ENCODE assay signal across 10 cellular contexts in the genomic region with DNA sequence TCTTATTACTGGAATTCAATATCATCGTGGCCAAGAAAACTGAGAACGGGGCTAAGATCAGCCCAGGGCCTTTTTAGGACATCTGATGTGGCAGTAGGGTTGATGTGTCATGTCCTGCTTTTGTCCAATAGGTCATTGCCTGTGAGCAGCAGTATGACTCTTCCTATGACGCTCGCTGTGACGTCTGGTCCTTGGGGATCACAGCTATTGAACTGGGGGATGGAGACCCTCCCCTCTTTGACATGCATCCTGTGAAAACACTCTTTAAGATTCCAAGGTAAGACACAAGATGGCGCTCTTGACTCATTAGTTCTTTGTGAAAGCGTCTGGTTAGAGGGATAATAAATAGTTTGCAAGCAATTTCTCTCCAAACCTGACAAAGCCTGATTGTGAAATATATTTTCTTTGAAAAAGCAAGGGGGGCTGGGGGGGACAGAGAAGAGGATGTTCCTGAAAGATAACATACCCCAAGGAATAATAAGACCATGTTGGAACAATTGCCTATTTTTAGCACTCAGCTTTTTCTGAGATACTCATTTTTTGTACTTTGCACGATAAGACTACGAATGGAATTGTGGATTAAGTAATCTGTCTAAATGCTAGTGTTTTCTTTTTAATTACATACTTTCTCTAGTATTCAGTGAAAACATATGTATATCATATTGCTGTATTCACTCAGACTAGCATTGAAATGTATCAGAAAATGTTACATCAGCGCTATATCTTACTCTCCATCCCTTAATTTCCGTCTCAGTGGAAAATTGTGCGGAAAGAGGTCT. TPM values are rescaled to one million over a fixed set of nuclear protein-coding genes. Genes with fewer than 3 reads are reported as not detected.
DNase-seq lines count a peak whose midpoint lies in the region; ATAC-seq and TF ChIP-seq lines count a peak whose summit lies in the region.
"Had no signal": no experiment of that assay in that cellular context is flagged by ENCODE, and none has a peak within 500 bp of the region (broad histone marks: within the 10 kb centered on the region; RNA-seq: fewer than 3 reads in every experiment).

No MANE protein-coding gene starts in this region.

- no peak overlapping the region for H2AK5ac ChIP-seq in IMR-90 (ENCODE audit: low read depth, low read length)

- H3K23ac ChIP-seq in IMR-90 (ENCODE audit: low read depth, low read length), result no peak overlapping the region

- TF ChIP-seq POLR2A in IMR-90 (IDR thresholded peaks at IDR 0.05; ENCODE audit: low read depth, low read length), result no peak

- no peak overlapping the region for H4K8ac ChIP-seq in IMR-90 (ENCODE audit: low read depth in 2 of 2, low read length in 2 of 2)

- no peak overlapping the region for H3K4ac ChIP-seq in IMR-90 (ENCODE audit: low read depth, low read length)

- H2AFZ ChIP-seq in IMR-90 (replicated peaks; ENCODE audit: low read length, poor library complexity), result no peak overlapping the region

- H2AK9ac ChIP-seq in IMR-90 (replicated peaks; ENCODE audit: low read depth, low read length, poor library complexity), result no peak overlapping the region

- H2BK20ac ChIP-seq in IMR-90 (ENCODE audit: low read depth, low read length), result no peak overlapping the region

- H3K9me3 ChIP-seq in IMR-90 (ENCODE audit: control insufficient read depth, insufficient read depth, low read length) (no peaks in the 10 kb centered on the region), NT2/D1 (ENCODE audit: insufficient read depth, low read length) (no peaks in the 10 kb centered on the region)

- H3K4me3 Mint-ChIP-seq in mesothelial cell of epicardium, result no peak overlapping the region
- H3K4me3 Mint-ChIP-seq: activated naive CD4-positive, alpha-beta T cell treated with anti-CD3 and anti-CD28 coated beads, Interleukin-2, amount 50 U/mL, for 24 hours; CD4-positive, alpha-beta memory T cell had no signal

- H3K4me1 Mint-ChIP-seq in mesothelial cell of epicardium, result peaks cover 5% of the 10 kb centered on the region
- H3K4me1 Mint-ChIP-seq: activated naive CD4-positive, alpha-beta T cell treated with anti-CD3 and anti-CD28 coated beads, Interleukin-2, amount 50 U/mL, for 24 hours; CD4-positive, alpha-beta memory T cell had no signal

- no CpG with 5 or more reads among the region's 12 CpGs for WGBS in IMR-90 (ENCODE audit: extremely low coverage in 2 of 2, insufficient read length in 1 of 2), 2 experiments

- no peak overlapping the region for H3K27ac ChIP-seq in IMR-90 (ENCODE audit: insufficient read depth, low read length)

- no peak overlapping the region for H3K18ac ChIP-seq in IMR-90 (ENCODE audit: low read depth, low read length)

- H3K56ac ChIP-seq in IMR-90 (ENCODE audit: extremely low read depth, insufficient read depth, low read length), result no peak overlapping the region

- H3K79me1 ChIP-seq in IMR-90 (ENCODE audit: low read depth in 1 of 2, low read length in 2 of 2), result no peaks in the 10 kb centered on the region

- CTCF ChIA-PET in IMR-90 (lab: Yijun Ruan, JAX), result interaction anchor here (0.8 to 1.5 kb wide), 2 partner anchors 125 to 637 kb away, joined by 3 to 4 read pairs; no protein-coding TSS in a partner anchor

- no peak overlapping the region for H2BK120ac ChIP-seq in IMR-90 (ENCODE audit: low read depth, low read length)

- TF ChIP-seq CTCF in IMR-90 (conservative IDR thresholded peaks at IDR 0.05; ENCODE audit: low read depth, low read length) (peak; percentile 61), choroid plexus epithelial cell (conservative IDR thresholded peaks at IDR 0.05; ENCODE audit: low read depth, low read length) (peak; percentile 70), mesothelial cell of epicardium (IDR thresholded peaks at IDR 0.05; ENCODE audit: unreplicated experiment) (peak; percentile 44)

- H4K91ac ChIP-seq in IMR-90 (ENCODE audit: insufficient read depth, low read depth, low read length), result no peak overlapping the region

- H3K27me3 Mint-ChIP-seq in mesothelial cell of epicardium (ENCODE audit: low read depth), result peaks cover 11% of the 10 kb centered on the region

- H3K36me3 ChIP-seq in IMR-90 (ENCODE audit: control insufficient read depth, insufficient read depth, low read length), result no peaks in the 10 kb centered on the region
- H3K36me3 ChIP-seq in NT2/D1 (ENCODE audit: insufficient read depth, insufficient read length, low read length), result no peaks in the 10 kb centered on the region

- no peaks in the 10 kb centered on the region for H3K4me1 ChIP-seq in IMR-90 (ENCODE audit: control insufficient read depth, insufficient read depth, low read length)
- no peaks in the 10 kb centered on the region for H3K4me1 ChIP-seq in NT2/D1 (ENCODE audit: insufficient read depth, insufficient read length)

- POLR2A ChIA-PET in IMR-90 (lab: Charles Lee; ENCODE audit: unreplicated experiment), result no interaction called here

- no peak overlapping the region for H3K27ac Mint-ChIP-seq in mesothelial cell of epicardium
- H3K27ac Mint-ChIP-seq: activated naive CD4-positive, alpha-beta T cell treated with anti-CD3 and anti-CD28 coated beads, Interleukin-2, amount 50 U/mL, for 24 hours; CD4-positive, alpha-beta memory T cell had no signal

- TF ChIP-seq RAD21 in IMR-90 (IDR thresholded peaks at IDR 0.05; ENCODE audit: low read length), result peak; percentile 64

- peaks cover 14% of the 10 kb centered on the region for H3K27me3 ChIP-seq in IMR-90 (ENCODE audit: control insufficient read depth, insufficient read depth, low read length)
- H3K27me3 ChIP-seq in NT2/D1 (ENCODE audit: insufficient read depth, insufficient read length), result no peaks in the 10 kb centered on the region

- H2BK15ac ChIP-seq in IMR-90 (ENCODE audit: low read depth, low read length), result no peak overlapping the region

- H3K4me2 ChIP-seq in IMR-90 (ENCODE audit: low read depth, low read length), result no peak overlapping the region

- H3K4me3 ChIP-seq in IMR-90 (ENCODE audit: insufficient read depth, low read depth, low read length) (no peak overlapping the region), NT2/D1 (ENCODE audit: insufficient read length, low read depth) (no peak overlapping the region), choroid plexus epithelial cell (ENCODE audit: low read depth, low read length) (no peak overlapping the region)

- no peak overlapping the region for H4K5ac ChIP-seq in IMR-90 (ENCODE audit: low read depth, low read length)

- no peaks in the 10 kb centered on the region for H3K9me1 ChIP-seq in IMR-90 (ENCODE audit: insufficient read depth, low read length)

- ATAC-seq in IMR-90 (ENCODE audit: low read depth), result peak; percentile 69; the same call in 1 of the 2 replicates
- ATAC-seq in GM18870 (IDR thresholded peaks at IDR 0.05; ENCODE audit: unreplicated experiment), result no peak

- no peak overlapping the region for H3K14ac ChIP-seq in IMR-90 (replicated peaks; ENCODE audit: low read depth, low read length)

- no peak overlapping the region for H2BK5ac ChIP-seq in IMR-90 (ENCODE audit: low read depth, low read length, poor library complexity, severe bottlenecking)

- intact Hi-C loops in IMR-90 (cut with micrococcal nuclease), result loop anchor here (1.0 to 10.0 kb wide), 4 partner anchors 126 to 781 kb away; no protein-coding TSS in a partner anchor

- no TSS peak for BruUV-seq in IMR-90 (replicated peaks; lab: Mats Ljungman, UMichigan)

- DNase-seq in SIG-M5 treated with dmso at 0.1 percent for 504 hours (lab: John Stamatoyannopoulos, UW; ENCODE audit: unreplicated experiment) (peak; percentile 33), SIG-M5 (lab: John Stamatoyannopoulos, UW) (no peak), IMR-90 (peak; percentile 54), NT2/D1 (ENCODE audit: low read depth, low spot score) (peak; percentile 77), choroid plexus epithelial cell (ENCODE audit: low read depth) (peak; percentile 70), mesothelial cell of epicardium (ENCODE audit: low spot score in 2 of 2, unreplicated experiment in 2 of 2) (no peak)
- no peak for DNase-seq in activated CD8-positive, alpha-beta memory T cell treated with anti-CD3 and anti-CD28 coated beads, Interleukin-2, amount 50 U/mL, for 4 hours

- in situ Hi-C loops in IMR-90 (cut with MboI; ENCODE audit: low sequenced_read_pairs), result no loop called here

- no peaks in the 10 kb centered on the region for H3K9me3 Mint-ChIP-seq in mesothelial cell of epicardium
- H3K9me3 Mint-ChIP-seq: activated naive CD4-positive, alpha-beta T cell treated with anti-CD3 and anti-CD28 coated beads, Interleukin-2, amount 50 U/mL, for 24 hours; CD4-positive, alpha-beta memory T cell had no signal

- H4K20me1 ChIP-seq in IMR-90 (ENCODE audit: insufficient read depth, low read length), result no peaks in the 10 kb centered on the region

- H3K9ac ChIP-seq in IMR-90 (ENCODE audit: low read depth, low read length) (no peak overlapping the region), NT2/D1 (ENCODE audit: insufficient read length, low read depth) (no peak overlapping the region)

- dilution Hi-C loops in IMR-90 (cut with HindIII; ENCODE audit: low sequenced_read_pairs, unreplicated experiment), result no loop called here

- no peaks in the 10 kb centered on the region for H3K36me3 Mint-ChIP-seq in mesothelial cell of epicardium
- H3K36me3 Mint-ChIP-seq: activated naive CD4-positive, alpha-beta T cell treated with anti-CD3 and anti-CD28 coated beads, Interleukin-2, amount 50 U/mL, for 24 hours; CD4-positive, alpha-beta memory T cell had no signal

TF ChIP-seq in IMR-90, 13 proteins besides CTCF, POLR2A, EP300 and RAD21 (continues in another document):
- TF ChIP-seq, protein P1, sequence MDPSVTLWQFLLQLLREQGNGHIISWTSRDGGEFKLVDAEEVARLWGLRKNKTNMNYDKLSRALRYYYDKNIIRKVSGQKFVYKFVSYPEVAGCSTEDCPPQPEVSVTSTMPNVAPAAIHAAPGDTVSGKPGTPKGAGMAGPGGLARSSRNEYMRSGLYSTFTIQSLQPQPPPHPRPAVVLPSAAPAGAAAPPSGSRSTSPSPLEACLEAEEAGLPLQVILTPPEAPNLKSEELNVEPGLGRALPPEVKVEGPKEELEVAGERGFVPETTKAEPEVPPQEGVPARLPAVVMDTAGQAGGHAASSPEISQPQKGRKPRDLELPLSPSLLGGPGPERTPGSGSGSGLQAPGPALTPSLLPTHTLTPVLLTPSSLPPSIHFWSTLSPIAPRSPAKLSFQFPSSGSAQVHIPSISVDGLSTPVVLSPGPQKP (IDR thresholded peaks at IDR 0.05; ENCODE audit: borderline replicate concordance, low read depth, low read length), result no peak
- no peak for TF ChIP-seq RFX5 (IDR thresholded peaks at IDR 0.05; ENCODE audit: low read depth, low read length)
- TF ChIP-seq SMC3 (IDR thresholded peaks at IDR 0.05; ENCODE audit: low read depth, low read length), result peak; percentile 38; the same call in 1 of the 2 replicates
- no peak for TF ChIP-seq MAZ (IDR thresholded peaks at IDR 0.05; ENCODE audit: borderline replicate concordance, low read depth, low read length)
- peak; percentile 60; the same call in 1 of the 2 replicates for TF ChIP-seq CEBPB (IDR thresholded peaks at IDR 0.05; ENCODE audit: low read depth, low read length)
- TF ChIP-seq FOS (IDR thresholded peaks at IDR 0.05; ENCODE audit: low read depth, low read length), result no peak
- no peak for TF ChIP-seq MAFK (IDR thresholded peaks at IDR 0.05; ENCODE audit: low read depth, low read length)

RNA-seq across cellular contexts. Expression of a gene that starts 58.1 kb away (rescaled TPM):
- not detected in 2 replicates for total RNA-seq in IMR-90 (2012; rRNA removed)
- 0.02 TPM in 1 of 2 replicates, not detected in the other for polyA plus RNA-seq in IMR-90 (2012; rRNA removed)
- polyA plus RNA-seq in IMR-90 (2012; cell fraction: cytosol; rRNA removed), result not detected in 2 replicates
- 0.02 TPM in 1 of 2 replicates, not detected in the other for polyA plus RNA-seq in IMR-90 (2012; cell fraction: nucleus; rRNA removed; ENCODE audit: low replicate concordance)
- total RNA-seq in mesothelial cell of epicardium, result 8.9 to 9.1 TPM (median 9.1 TPM) in 3 replicates
- total RNA-seq: CD4-positive, alpha-beta memory T cell had no signal
- polyA plus RNA-seq: CD4-positive, alpha-beta memory T cell had no signal

Comparison
In these comparisons a context has a peak if more than half of its experiments do, and no peak if none do; other contexts are left out.
1. DNase-seq: peak in SIG-M5 treated with dmso at 0.1 percent for 504 hours (single experiment), IMR-90 (single experiment), NT2/D1 (single experiment) and choroid plexus epithelial cell (single experiment); none in SIG-M5 (single experiment), mesothelial cell of epicardium (0 of 2) and activated CD8-positive, alpha-beta memory T cell treated with anti-CD3 and anti-CD28 coated beads, Interleukin-2, amount 50 U/mL, for 4 hours (single experiment).
2. Peak in every context shown above with its lines, with median percentiles within 50 percentile points of each other: CTCF ChIP-seq.